ENCODE assay signal across 1 cellular context in genomic region chr20:59439243-59439642, GRCh38.
TF ChIP-seq lines count a peak whose summit lies in the region.

No MANE protein-coding gene starts in this region.

TF ChIP-seq in GM23338, 12 proteins besides CTCF, POLR2A, EP300 and RAD21:
- TF ChIP-seq POLR2AphosphoS5 (IDR thresholded peaks at IDR 0.05; ENCODE audit: low read depth) (no peak), ETS1 (IDR thresholded peaks at IDR 0.05) (no peak), ZNF331 (CRISPR knock-in tag; IDR thresholded peaks at IDR 0.05; ENCODE audit: low read depth) (no peak), CREB1 (CRISPR knock-in tag; IDR thresholded peaks at IDR 0.05; ENCODE audit: low read depth) (no peak), EZH2phosphoT487 (IDR thresholded peaks at IDR 0.05; ENCODE audit: unreplicated experiment) (no peak), ZNF114 (CRISPR knock-in tag; IDR thresholded peaks at IDR 0.05) (no peak), EZH2 (IDR thresholded peaks at IDR 0.05; ENCODE audit: low read depth, unreplicated experiment) (no peak), JUNB (IDR thresholded peaks at IDR 0.05; ENCODE audit: unreplicated experiment) (no peak), ZNF462 (CRISPR knock-in tag; IDR thresholded peaks at IDR 0.05) (no peak), NANOG (IDR thresholded peaks at IDR 0.05; ENCODE audit: borderline replicate concordance) (no peak), REST (IDR thresholded peaks at IDR 0.05; ENCODE audit: unreplicated experiment) (no peak), STAT1 (IDR thresholded peaks at IDR 0.05; ENCODE audit: unreplicated experiment) (no peak)
